Comparison of ENCODE assay signal across 8 cellular contexts in the genomic region with DNA sequence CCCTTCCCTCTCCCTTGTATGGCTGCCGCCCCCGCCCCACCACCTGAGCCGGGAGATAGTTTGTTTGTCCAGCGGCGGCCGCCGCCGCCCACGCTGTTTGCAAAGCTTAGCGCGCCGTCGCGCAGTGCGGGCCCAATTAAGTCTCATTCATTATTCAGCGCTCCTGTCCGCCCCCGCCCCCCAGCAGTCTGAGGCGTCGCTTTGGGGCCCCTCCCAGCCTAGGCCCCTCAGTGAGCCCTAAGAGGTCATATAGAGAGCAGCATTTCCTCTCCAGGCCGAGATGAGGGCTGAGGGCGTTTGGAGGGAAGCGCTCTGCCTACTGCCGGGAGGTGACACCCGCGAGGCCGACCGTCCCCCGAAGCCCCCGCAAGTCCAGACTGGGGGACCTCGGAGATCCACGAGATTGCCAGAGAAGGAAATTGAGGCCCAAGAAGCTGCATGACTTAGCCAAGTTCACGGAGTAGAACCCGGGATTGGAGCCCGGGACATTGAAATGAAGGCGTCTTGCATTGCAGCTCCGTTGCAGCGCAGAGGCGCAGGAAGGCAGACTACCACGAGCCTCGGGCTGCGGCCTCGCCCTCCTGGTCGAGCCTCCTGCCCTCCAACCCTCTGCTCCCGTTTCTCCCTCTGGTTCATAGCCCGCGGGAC. TPM values are rescaled to one million over a fixed set of nuclear protein-coding genes. Genes with fewer than 3 reads are reported as not detected.
A peak's percentile ranks its signal among the peaks of the same experiment; 100 is the strongest.
DNase-seq lines count a peak whose midpoint lies in the region; ATAC-seq and TF ChIP-seq lines count a peak whose summit lies in the region.

A gene (plus strand): TSS at position 230 of the 648 bp plus-strand sequence. CDS start 1,985 bp downstream, outside the sequence.

- no peak within 1 kb of the TSS for H3K27ac ChIP-seq in sigmoid colon

- H3K4me1 Mint-ChIP-seq in activated CD8-positive, alpha-beta T cell treated with anti-CD3 and anti-CD28 coated beads for 36 hours (ENCODE audit: low read depth) = peaks cover 39% of the 10 kb centered on the region

- peak within 1 kb of the TSS in 3 of 4 donors; percentile 33 to 45 (median 43) for H3K4me3 ChIP-seq in sigmoid colon

- intact Hi-C loops in activated CD8-positive, alpha-beta T cell treated with anti-CD3 and anti-CD28 coated beads for 36 hours (cut with micrococcal nuclease) = no loop called here
- intact Hi-C loops in left ventricle myocardium superior (cut with micrococcal nuclease) = no loop called here
- intact Hi-C loops in sigmoid colon (cut with DNase I) = no loop called here

- H3K36me3 Mint-ChIP-seq in activated CD8-positive, alpha-beta T cell treated with anti-CD3 and anti-CD28 coated beads for 36 hours (ENCODE audit: low read depth) = no peaks in the 10 kb centered on the region

- peaks cover 64% of the 10 kb centered on the region for H3K27me3 Mint-ChIP-seq in activated CD8-positive, alpha-beta T cell treated with anti-CD3 and anti-CD28 coated beads for 36 hours

- TF ChIP-seq EP300 in sigmoid colon (IDR thresholded peaks at IDR 0.05) = no peak

- peaks cover 44 to 100% (median 96%) of the 10 kb centered on the region in 3 donors for H3K27me3 ChIP-seq in sigmoid colon

- WGBS in sigmoid colon, 2 donors = 1 to 2% methylated on average over 47 of the region's 47 CpGs

- peaks cover 0 to 55% (median 54%) of the 10 kb centered on the region in 4 donors for H3K4me1 ChIP-seq in sigmoid colon

- no peak for TF ChIP-seq CTCF in activated CD8-positive, alpha-beta T cell treated with anti-CD3 and anti-CD28 coated beads for 36 hours (IDR thresholded peaks at IDR 0.05)
- TF ChIP-seq CTCF in sigmoid colon (IDR thresholded peaks at IDR 0.05) = no peak

- no peaks in the 10 kb centered on the region for H3K9me3 Mint-ChIP-seq in activated CD8-positive, alpha-beta T cell treated with anti-CD3 and anti-CD28 coated beads for 36 hours

- no peak within 1 kb of the TSS for H3K27ac Mint-ChIP-seq in activated CD8-positive, alpha-beta T cell treated with anti-CD3 and anti-CD28 coated beads for 36 hours

- CTCF ChIA-PET in activated CD8-positive, alpha-beta T cell treated with anti-CD3 and anti-CD28 coated beads for 36 hours (lab: Charles Lee) = interaction anchor here (0.6 to 6.9 kb wide), 42 partner anchors 8 to 366 kb away, joined by 3 to 145 read pairs (median 5); a partner anchor contains a TSS

- H3K4me3 Mint-ChIP-seq in activated CD8-positive, alpha-beta T cell treated with anti-CD3 and anti-CD28 coated beads for 36 hours = peak within 1 kb of the TSS; percentile 65

- TF ChIP-seq POLR2A in sigmoid colon (IDR thresholded peaks at IDR 0.05) = no peak

- POLR2A ChIA-PET in activated CD8-positive, alpha-beta T cell treated with anti-CD3 and anti-CD28 coated beads for 36 hours (lab: Charles Lee) = interaction anchor here (1.1 to 2.9 kb wide), 5 partner anchors 19 to 83 kb away, joined by 3 to 13 read pairs (median 4); a partner anchor contains a TSS

- H3K36me3 ChIP-seq in sigmoid colon = no peaks in the 10 kb centered on the region

- H3K9me3 ChIP-seq in sigmoid colon = no peaks in the 10 kb centered on the region

- ATAC-seq in activated CD8-positive, alpha-beta T cell treated with anti-CD3 and anti-CD28 coated beads for 36 hours = peak; percentile 56
- ATAC-seq in left ventricle myocardium superior (peak; percentile 4), GM19328 (IDR thresholded peaks at IDR 0.05; ENCODE audit: unreplicated experiment) (no peak)

- DNase-seq in COLO668 (lab: John Stamatoyannopoulos, UW; ENCODE audit: unreplicated experiment) (peak; percentile 54), HK-2 (ENCODE audit: unreplicated experiment) (peak; percentile 64), left ventricle myocardium superior (no peak), sigmoid colon (peak; percentile 59), midbrain (lab: John Stamatoyannopoulos, UW) (no peak), Ammon's horn (ENCODE audit: low spot score) (no peak)
- DNase-seq in activated CD8-positive, alpha-beta T cell treated with anti-CD3 and anti-CD28 coated beads for 36 hours = peak; percentile 79

RNA-seq across cellular contexts. Expression of the gene that starts here (rescaled TPM):
- under 1 TPM in 1 of 2 experiments, not detected in 1; 0.14 TPM for total RNA-seq in activated CD8-positive, alpha-beta T cell treated with anti-CD3 and anti-CD28 coated beads for 36 hours
- total RNA-seq in left ventricle myocardium superior (0.10 TPM), sigmoid colon (under 1 TPM in 3 of 4 donors, not detected in 1; under 0.01 to 0.28 (median 0.16) TPM)
- polyA plus RNA-seq in sigmoid colon = 10 to 100 TPM in 1 of 3 donors, 1 to 10 TPM in 2; 4.6 to 12.8 (median 7.8) TPM

Comparison
In these comparisons a context has a peak if more than half of its experiments do, and no peak if none do; other contexts are left out.
1. Peak in DNase-seq and ATAC-seq in activated CD8-positive, alpha-beta T cell treated with anti-CD3 and anti-CD28 coated beads for 36 hours; RNA of the gene not detected or under 1 TPM.
2. Peak in ATAC-seq in left ventricle myocardium superior; RNA of the gene not detected or under 1 TPM.
3. DNase-seq: peak in COLO668 (single experiment), HK-2 (single experiment) and sigmoid colon (single experiment); none in left ventricle myocardium superior (single experiment), midbrain (single experiment) and Ammon's horn (single experiment).